19 cellular contexts compared by ENCODE assay signal in genomic region chrX:13502590-13502989, GRCh38.
DNase-seq lines count a peak whose midpoint lies in the region; ATAC-seq and TF ChIP-seq lines count a peak whose summit lies in the region.
"Had no signal": no experiment of that assay in that cellular context is flagged by ENCODE, and none has a peak within 500 bp of the region (broad histone marks: within the 10 kb centered on the region; RNA-seq: fewer than 3 reads in every experiment).

No MANE protein-coding gene starts in this region.

- H3K27me3 Mint-ChIP-seq in natural killer cell treated with Interleukin-12 subunit alpha and Interleukin-12 subunit beta and Interleukin-15 and Interleukin-18, amount 100 ng/mL, for 72 hours = peaks cover 0 to 21% of the 10 kb centered on the region in 2 donors
- peaks cover 5 to 38% of the 10 kb centered on the region in 2 donors for H3K27me3 Mint-ChIP-seq in natural killer cell (ENCODE audit: low read depth in 2 of 2)
- no peaks in the 10 kb centered on the region for H3K27me3 Mint-ChIP-seq in activated T-helper 17 cell treated with anti-CD3 and anti-CD28 coated beads, Interleukin-2, amount 50 U/mL, for 72 hours

- no peak overlapping the region for H3K4me2 ChIP-seq in SK-N-SH

- no peak overlapping the region for H3K27ac Mint-ChIP-seq in natural killer cell treated with Interleukin-12 subunit alpha and Interleukin-12 subunit beta and Interleukin-15 and Interleukin-18, amount 100 ng/mL, for 72 hours
- no peak overlapping the region for H3K27ac Mint-ChIP-seq in natural killer cell
- H3K27ac Mint-ChIP-seq in activated T-helper 17 cell treated with anti-CD3 and anti-CD28 coated beads, Interleukin-2, amount 50 U/mL, for 72 hours = peak overlapping the region; percentile 41
- H3K27ac Mint-ChIP-seq: HFFc6 had no signal

- H3F3A ChIP-seq in SK-N-SH (replicated peaks; ENCODE audit: insufficient read depth) = no peaks in the 10 kb centered on the region

- no peaks in the 10 kb centered on the region for H3K27me3 ChIP-seq in SK-N-SH (ENCODE audit: insufficient read depth)
- H3K27me3 ChIP-seq in testis = no peaks in the 10 kb centered on the region

- H3K27ac ChIP-seq in SK-N-SH (ENCODE audit: low read depth in 2 of 2, low read length in 1 of 2) (no peak overlapping the region), testis (no peak overlapping the region)
- H3K27ac ChIP-seq: C4-2B had no signal

- H3K79me2 ChIP-seq in SK-N-SH (ENCODE audit: insufficient read depth) = no peaks in the 10 kb centered on the region

- ATAC-seq in SK-N-SH treated with all-trans-retinoic acid at 6 μM for 48 hours = no peak
- ATAC-seq in natural killer cell treated with Interleukin-12 subunit alpha and Interleukin-12 subunit beta and Interleukin-15 and Interleukin-18, amount 100 ng/mL, for 72 hours = no peak
- ATAC-seq in natural killer cell = no peak
- peak; percentile 70 for ATAC-seq in activated T-helper 17 cell treated with anti-CD3 and anti-CD28 coated beads, Interleukin-2, amount 50 U/mL, for 72 hours (replicated peaks)
- ATAC-seq in GM21717 (IDR thresholded peaks at IDR 0.05; ENCODE audit: unreplicated experiment) = no peak
- ATAC-seq: Right ventricle myocardium inferior had no signal

- H4K20me1 ChIP-seq in SK-N-SH (ENCODE audit: insufficient read depth) = no peaks in the 10 kb centered on the region

- H3K36me3 ChIP-seq in SK-N-SH (replicated peaks in 1 of 2; ENCODE audit: control insufficient read depth in 1 of 2, insufficient read depth in 2 of 2, low read length in 1 of 2) (no peaks in the 10 kb centered on the region), testis (ENCODE audit: low read depth, missing control alignments) (no peaks in the 10 kb centered on the region)

- H3K4me3 ChIP-seq in SK-N-SH (ENCODE audit: low read depth in 2 of 2, low read length in 1 of 2) (no peak overlapping the region), testis (no peak overlapping the region)

- no peaks in the 10 kb centered on the region for H3K9me2 ChIP-seq in SK-N-SH

- no peaks in the 10 kb centered on the region for H3K36me3 Mint-ChIP-seq in natural killer cell treated with Interleukin-12 subunit alpha and Interleukin-12 subunit beta and Interleukin-15 and Interleukin-18, amount 100 ng/mL, for 72 hours
- H3K36me3 Mint-ChIP-seq in natural killer cell = no peaks in the 10 kb centered on the region
- no peaks in the 10 kb centered on the region for H3K36me3 Mint-ChIP-seq in activated T-helper 17 cell treated with anti-CD3 and anti-CD28 coated beads, Interleukin-2, amount 50 U/mL, for 72 hours (ENCODE audit: low read depth)

- CTCF ChIA-PET in SK-N-SH (lab: Yijun Ruan, JAX) = no interaction called here

- TF ChIP-seq EP300 in SK-N-SH (IDR thresholded peaks at IDR 0.05; ENCODE audit: borderline replicate concordance in 1 of 2, low read depth in 1 of 2, low read length in 1 of 2) = no peak

- POLR2A ChIA-PET in SK-N-SH (lab: Yijun Ruan, JAX) = no interaction called here

- H3K9me3 Mint-ChIP-seq in natural killer cell treated with Interleukin-12 subunit alpha and Interleukin-12 subunit beta and Interleukin-15 and Interleukin-18, amount 100 ng/mL, for 72 hours = no peaks in the 10 kb centered on the region
- no peaks in the 10 kb centered on the region for H3K9me3 Mint-ChIP-seq in natural killer cell
- no peaks in the 10 kb centered on the region for H3K9me3 Mint-ChIP-seq in activated T-helper 17 cell treated with anti-CD3 and anti-CD28 coated beads, Interleukin-2, amount 50 U/mL, for 72 hours
- H3K9me3 Mint-ChIP-seq: HFFc6 had no signal

- H3K4me1 ChIP-seq in SK-N-SH (ENCODE audit: control insufficient read depth in 1 of 2, insufficient read depth in 2 of 2, low read depth in 1 of 2, low read length in 1 of 2) = no peaks in the 10 kb centered on the region
- H3K4me1 ChIP-seq in testis = no peaks in the 10 kb centered on the region

- H3K4me3 Mint-ChIP-seq in natural killer cell treated with Interleukin-12 subunit alpha and Interleukin-12 subunit beta and Interleukin-15 and Interleukin-18, amount 100 ng/mL, for 72 hours = peak overlapping the region; percentile 39
- H3K4me3 Mint-ChIP-seq in natural killer cell = no peak overlapping the region
- H3K4me3 Mint-ChIP-seq in activated T-helper 17 cell treated with anti-CD3 and anti-CD28 coated beads, Interleukin-2, amount 50 U/mL, for 72 hours = peak overlapping the region; percentile 24
- H3K4me3 Mint-ChIP-seq: HFFc6 had no signal

- no peak overlapping the region for H3K9ac ChIP-seq in SK-N-SH

- no peak for TF ChIP-seq RAD21 in SK-N-SH (IDR thresholded peaks at IDR 0.05; ENCODE audit: low read length)

- DNase-seq in SK-N-SH = no peak
- DNase-seq in natural killer cell treated with Interleukin-12 subunit alpha and Interleukin-12 subunit beta and Interleukin-15 and Interleukin-18, amount 100 ng/mL, for 72 hours (ENCODE audit: low spot score) = no peak
- DNase-seq in natural killer cell = no peak
- DNase-seq in HuH-7 (ENCODE audit: low spot score) = no peak
- no peak for DNase-seq in testis
- DNase-seq: DMS153, EL, HFFc6, KBM-7, NCI-H1048, NCI-H146, NCI-H2081 treated with DMSO at 0.1 percent for 48 hours, NCI-H345, NCI-H526 treated with DMSO at 0.1 percent for 48 hours had no signal

- H3K4me1 Mint-ChIP-seq in natural killer cell treated with Interleukin-12 subunit alpha and Interleukin-12 subunit beta and Interleukin-15 and Interleukin-18, amount 100 ng/mL, for 72 hours (ENCODE audit: low read depth in 2 of 2) = peaks cover 0 to 4% of the 10 kb centered on the region in 2 donors
- H3K4me1 Mint-ChIP-seq in natural killer cell = no peaks in the 10 kb centered on the region
- H3K4me1 Mint-ChIP-seq in activated T-helper 17 cell treated with anti-CD3 and anti-CD28 coated beads, Interleukin-2, amount 50 U/mL, for 72 hours = peaks cover 4% of the 10 kb centered on the region

- 30% methylated on average over 2 of the region's 2 CpGs for WGBS in SK-N-SH (ENCODE audit: low lambda C conversion rate)
- 42 to 60% methylated on average over 2 of the region's 2 CpGs for WGBS in testis, 2 donors

- intact Hi-C loops in natural killer cell (cut with micrococcal nuclease) (no loop called here), testis (cut with DNase I; ENCODE audit: low total_unique reads) (loop anchor here (10.0 kb wide), 1 partner anchor 532 kb away; no protein-coding TSS in a partner anchor)

- peak overlapping the region; percentile 83; the same call in 1 of the 2 replicates for H2AFZ ChIP-seq in SK-N-SH (ENCODE audit: low read depth)

- TF ChIP-seq POLR2A in testis (IDR thresholded peaks at IDR 0.05) = no peak

- TF ChIP-seq CTCF in SK-N-SH (IDR thresholded peaks at IDR 0.05) = no peak
- TF ChIP-seq CTCF in natural killer cell (IDR thresholded peaks at IDR 0.05) = no peak
- TF ChIP-seq CTCF in testis (IDR thresholded peaks at IDR 0.05) = no peak

- H3K9me3 ChIP-seq in SK-N-SH (no peaks in the 10 kb centered on the region), testis (no peaks in the 10 kb centered on the region)

TF ChIP-seq in SK-N-SH, 30 proteins besides CTCF, POLR2A, EP300 and RAD21:
- TF ChIP-seq PBX3 (IDR thresholded peaks at IDR 0.05) (no peak), POLR2AphosphoS5 (IDR thresholded peaks at IDR 0.05; ENCODE audit: low read depth, low read length) (no peak), SMC3 (IDR thresholded peaks at IDR 0.05; ENCODE audit: low read depth, low read length) (no peak), MXI1 (IDR thresholded peaks at IDR 0.05; ENCODE audit: low read depth, low read length) (no peak), SIN3A (IDR thresholded peaks at IDR 0.05; ENCODE audit: borderline replicate concordance, low read depth, low read length) (no peak), YY1 (IDR thresholded peaks at IDR 0.05; ENCODE audit: low read depth) (no peak), TEAD4 (IDR thresholded peaks at IDR 0.05; ENCODE audit: borderline replicate concordance, insufficient read depth) (no peak), CHD2 (IDR thresholded peaks at IDR 0.05; ENCODE audit: low read length, partially characterized antibody) (no peak), FOXM1 (IDR thresholded peaks at IDR 0.05; ENCODE audit: low read depth) (no peak)
TF ChIP-seq in SK-N-SH: peak in this region for 0.

TF ChIP-seq in SK-N-SH treated with all-trans-retinoic acid at 6 μM for 48 hours, 23 proteins besides CTCF, POLR2A, EP300 and RAD21 (continues in another document):
- TF ChIP-seq RARB (CRISPR knock-in tag; IDR thresholded peaks at IDR 0.05) (no peak), TSHZ2 (CRISPR knock-in tag; IDR thresholded peaks at IDR 0.05) (no peak), OSR1 (CRISPR knock-in tag; IDR thresholded peaks at IDR 0.05) (no peak), ZFP3 (CRISPR knock-in tag; IDR thresholded peaks at IDR 0.05) (no peak), CSDC2 (CRISPR knock-in tag; IDR thresholded peaks at IDR 0.05) (no peak), ESRRG (CRISPR knock-in tag; IDR thresholded peaks at IDR 0.05) (no peak)
